ENCODE assay signal across 9 cellular contexts in genomic region chr13:51590966-51591627, GRCh38. TPM values are rescaled to one million over a fixed set of nuclear protein-coding genes. Genes with fewer than 3 reads are reported as not detected.
A peak's percentile ranks its signal among the peaks of the same experiment; 100 is the strongest.
DNase-seq lines count a peak whose midpoint lies in the region; ATAC-seq and TF ChIP-seq lines count a peak whose summit lies in the region.
"Had no signal": no experiment of that assay in that cellular context is flagged by ENCODE, and none has a peak within 500 bp of the region (broad histone marks: within the 10 kb centered on the region; RNA-seq: fewer than 3 reads in every experiment).

No MANE protein-coding gene starts in this region.

- no peak overlapping the region for H3K4me3 Mint-ChIP-seq in stimulated activated effector memory CD8-positive, alpha-beta T cell treated with anti-CD3 and anti-CD28 coated beads, Interleukin-12 subunit alpha, Interleukin-12 subunit beta, amount 100 ng/mL, for 72 hours
- no peak overlapping the region for H3K4me3 Mint-ChIP-seq in glutamatergic neuron (ENCODE audit: unreplicated experiment)

- no peaks in the 10 kb centered on the region for H3K9me3 ChIP-seq in right cardiac atrium (ENCODE audit: control insufficient read depth, low read length)
- H3K9me3 ChIP-seq in transverse colon, result no peaks in the 10 kb centered on the region
- H3K9me3 ChIP-seq: Caco-2 had no signal

- no peak for TF ChIP-seq EP300 in transverse colon (IDR thresholded peaks at IDR 0.05; ENCODE audit: low read depth)

- in situ Hi-C loops in transverse colon (cut with MboI; ENCODE audit: low pct_ligation_motif_present in 1 of 4, low pct_unique_long_range_greater_than_20kb in 1 of 4, low sequenced_read_pairs in 3 of 4), result loop anchor here in 1 of 4 donors (25.0 kb wide), 1 partner anchor 196 kb away; no protein-coding TSS in a partner anchor

- H3K27ac ChIP-seq in VCaP (peak overlapping the region; percentile 80), right cardiac atrium (ENCODE audit: low read length) (peak overlapping the region; percentile 56), transverse colon (peak overlapping the region; percentile 12 to 30 (median 20))

- H3K4me1 ChIP-seq in right cardiac atrium (ENCODE audit: control insufficient read depth, insufficient read depth, low read length) (no peaks in the 10 kb centered on the region), transverse colon (peaks cover 0 to 37% (median 4%) of the 10 kb centered on the region in 4 donors)

- no peaks in the 10 kb centered on the region for H3K36me3 Mint-ChIP-seq in stimulated activated effector memory CD8-positive, alpha-beta T cell treated with anti-CD3 and anti-CD28 coated beads, Interleukin-12 subunit alpha, Interleukin-12 subunit beta, amount 100 ng/mL, for 72 hours
- no peaks in the 10 kb centered on the region for H3K36me3 Mint-ChIP-seq in glutamatergic neuron (ENCODE audit: unreplicated experiment)

- intact Hi-C loops in right cardiac atrium (cut with DNase I) (loop anchor here in 1 of 4 donors (10.0 kb wide), 1 partner anchor 134 kb away; no protein-coding TSS in a partner anchor), transverse colon (cut with DNase I; ENCODE audit: low total_unique reads) (no loop called here)

- peak; percentile 8 for DNase-seq in NCI-H510A treated with DMSO at 0.1 percent for 48 hours (lab: John Stamatoyannopoulos, UW)
- DNase-seq in NCI-H510A (lab: John Stamatoyannopoulos, UW), result no peak
- no peak for DNase-seq in right cardiac atrium
- no peak for DNase-seq in transverse colon
- no peak for DNase-seq in stimulated activated effector memory CD8-positive, alpha-beta T cell treated with anti-CD3 and anti-CD28 coated beads, Interleukin-12 subunit alpha, Interleukin-12 subunit beta, amount 100 ng/mL, for 72 hours (ENCODE audit: low spot score in 2 of 2)
- no peak for DNase-seq in glutamatergic neuron

- peaks cover 33% of the 10 kb centered on the region for H3K4me1 Mint-ChIP-seq in stimulated activated effector memory CD8-positive, alpha-beta T cell treated with anti-CD3 and anti-CD28 coated beads, Interleukin-12 subunit alpha, Interleukin-12 subunit beta, amount 100 ng/mL, for 72 hours
- peaks cover 33% of the 10 kb centered on the region for H3K4me1 Mint-ChIP-seq in glutamatergic neuron (ENCODE audit: low read depth, unreplicated experiment)

- no peak overlapping the region for H3K27ac Mint-ChIP-seq in stimulated activated effector memory CD8-positive, alpha-beta T cell treated with anti-CD3 and anti-CD28 coated beads, Interleukin-12 subunit alpha, Interleukin-12 subunit beta, amount 100 ng/mL, for 72 hours
- H3K27ac Mint-ChIP-seq in glutamatergic neuron (ENCODE audit: unreplicated experiment), result no peak overlapping the region

- H3K36me3 ChIP-seq in transverse colon, result no peaks in the 10 kb centered on the region

- no peak for TF ChIP-seq POLR2A in transverse colon (IDR thresholded peaks at IDR 0.05)

- WGBS in right cardiac atrium, result 29% methylated on average over 4 of the region's 4 CpGs
- 48 to 62% methylated on average over 4 of the region's 4 CpGs for WGBS in transverse colon (ENCODE audit: low coverage in 1 of 2), 2 donors

- H3K4me3 ChIP-seq in right cardiac atrium (ENCODE audit: low read length) (no peak overlapping the region), transverse colon (no peak overlapping the region)

- no peaks in the 10 kb centered on the region for H3K9me3 Mint-ChIP-seq in stimulated activated effector memory CD8-positive, alpha-beta T cell treated with anti-CD3 and anti-CD28 coated beads, Interleukin-12 subunit alpha, Interleukin-12 subunit beta, amount 100 ng/mL, for 72 hours
- H3K9me3 Mint-ChIP-seq in glutamatergic neuron (ENCODE audit: unreplicated experiment), result no peaks in the 10 kb centered on the region

- H3K27me3 Mint-ChIP-seq in glutamatergic neuron (ENCODE audit: unreplicated experiment), result no peaks in the 10 kb centered on the region

- TF ChIP-seq CTCF in VCaP (conservative IDR thresholded peaks at IDR 0.05) (no peak), transverse colon (IDR thresholded peaks at IDR 0.05) (no peak), glutamatergic neuron (IDR thresholded peaks at IDR 0.05; ENCODE audit: partially characterized antibody, unreplicated experiment) (no peak)

- H3K27me3 ChIP-seq in right cardiac atrium (ENCODE audit: control insufficient read depth, insufficient read depth) (no peaks in the 10 kb centered on the region), transverse colon (no peaks in the 10 kb centered on the region)

- ATAC-seq in right cardiac atrium (peak; percentile 92 to 97), GM21529 (IDR thresholded peaks at IDR 0.05; ENCODE audit: unreplicated experiment) (no peak)
- no peak for ATAC-seq in stimulated activated effector memory CD8-positive, alpha-beta T cell treated with anti-CD3 and anti-CD28 coated beads, Interleukin-12 subunit alpha, Interleukin-12 subunit beta, amount 100 ng/mL, for 72 hours

RNA-seq across cellular contexts. Expression of gene WDFY2, which starts 6.8 kb away (rescaled TPM):
- total RNA-seq in right cardiac atrium (1 to 10 TPM; 4.9 to 7.9 (median 6.4) TPM), transverse colon (10 to 100 TPM in 1 of 4 donors, 1 to 10 TPM in 3; 2.4 to 12.3 (median 6.7) TPM), glutamatergic neuron (ENCODE audit: unreplicated experiment) (43.0 TPM)
- 2.6 TPM for polyA plus RNA-seq in right cardiac atrium

Comparison
In these comparisons a context has a peak if more than half of its experiments do, and no peak if none do; other contexts are left out.
1. H3K27ac ChIP-seq: peak in every context shown above with its lines; median percentile 80 in VCaP; 56 in right cardiac atrium; 20 in transverse colon.
2. ATAC-seq: peak in right cardiac atrium (2 of 2); none in GM21529 (single experiment) and stimulated activated effector memory CD8-positive, alpha-beta T cell treated with anti-CD3 and anti-CD28 coated beads, Interleukin-12 subunit alpha, Interleukin-12 subunit beta, amount 100 ng/mL, for 72 hours (single experiment).